ENCODE assay signal across 1 cellular context in the genomic region with DNA sequence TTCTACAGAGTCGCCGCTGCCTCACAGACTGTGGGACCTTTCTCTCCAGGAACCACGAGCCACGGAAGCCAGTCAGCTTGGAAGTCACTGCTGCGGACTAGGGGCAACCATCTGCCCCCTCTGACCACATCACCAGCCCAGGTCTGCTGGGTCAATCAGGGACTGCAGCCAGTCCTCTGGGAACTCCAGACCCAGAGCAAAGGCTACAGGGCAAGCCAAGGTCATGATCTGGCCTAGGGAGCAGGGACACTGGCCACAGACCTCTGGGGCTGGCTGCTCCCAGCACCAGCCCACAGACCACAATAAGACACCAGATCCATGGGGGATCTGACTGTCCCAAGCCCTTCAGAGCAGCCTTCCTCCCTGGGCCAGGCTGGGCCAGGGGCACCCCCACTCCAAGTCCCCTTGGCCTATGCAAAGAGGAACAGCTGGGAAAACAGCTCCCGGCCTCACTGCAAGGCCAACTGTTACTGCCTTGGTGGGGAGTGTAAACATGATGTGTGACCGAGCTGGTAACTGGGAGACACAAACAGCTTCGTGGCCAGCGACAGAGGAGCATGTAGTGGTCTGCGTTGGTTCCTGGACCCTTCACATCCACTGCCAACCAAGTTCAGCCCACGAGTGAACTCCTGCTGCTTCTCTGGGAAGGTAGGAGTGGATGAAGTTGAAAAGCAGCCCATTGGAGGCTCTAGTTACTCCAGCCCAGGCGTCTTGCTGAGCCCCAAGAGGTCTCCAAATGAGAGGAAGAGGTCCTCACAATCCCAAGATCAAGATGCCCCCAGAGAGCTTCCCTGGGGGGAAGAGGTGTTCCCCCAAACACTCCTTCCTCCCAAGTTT.
TF ChIP-seq lines count a peak whose summit lies in the region.

No MANE protein-coding gene starts in this region.

TF ChIP-seq in IMR-90, 13 proteins besides CTCF, POLR2A, EP300 and RAD21:
- TF ChIP-seq BHLHE40 (IDR thresholded peaks at IDR 0.05; ENCODE audit: low read depth, low read length) (no peak), MXI1 (IDR thresholded peaks at IDR 0.05; ENCODE audit: borderline replicate concordance, low read depth, low read length) (no peak), RCOR1 (IDR thresholded peaks at IDR 0.05; ENCODE audit: insufficient replicate concordance, low read length) (no peak), CEBPB (IDR thresholded peaks at IDR 0.05; ENCODE audit: low read depth, low read length) (no peak), ELK1 (IDR thresholded peaks at IDR 0.05; ENCODE audit: borderline replicate concordance, low read depth, low read length) (no peak)
